In genomic region chr7:39609462-39610149, GRCh38 we compare ENCODE assay signal across 8 cellular contexts. TPM values are rescaled to one million over a fixed set of nuclear protein-coding genes. Genes with fewer than 3 reads are reported as not detected.
DNase-seq lines count a peak whose midpoint lies in the region; ATAC-seq and TF ChIP-seq lines count a peak whose summit lies in the region.

No MANE protein-coding gene starts in this region.

- H3K79me2 ChIP-seq in SK-N-SH (ENCODE audit: insufficient read depth) (no peaks in the 10 kb centered on the region), neural progenitor cell (ENCODE audit: low read depth) (no peaks in the 10 kb centered on the region)

- peak overlapping the region; percentile 64 for H3K4me2 ChIP-seq in SK-N-SH
- peak overlapping the region; percentile 69 for H3K4me2 ChIP-seq in neural progenitor cell

- peak; percentile 73 for ATAC-seq in GM18868 (IDR thresholded peaks at IDR 0.05; ENCODE audit: unreplicated experiment)
- ATAC-seq in HG02973 (IDR thresholded peaks at IDR 0.05; ENCODE audit: unreplicated experiment) = no peak

- H3K36me3 Mint-ChIP-seq in neural progenitor cell = no peaks in the 10 kb centered on the region

- WGBS in SK-N-SH (ENCODE audit: low lambda C conversion rate) = 39% methylated on average over 30 of the region's 38 CpGs

- peaks cover 10% of the 10 kb centered on the region for H3K27me3 Mint-ChIP-seq in neural progenitor cell (ENCODE audit: insufficient read depth, low read depth)

- TF ChIP-seq EP300 in SK-N-SH (IDR thresholded peaks at IDR 0.05; ENCODE audit: borderline replicate concordance in 1 of 2, low read depth in 1 of 2, low read length in 1 of 2) = no peak; a peak in 1 of 4 replicates

- H3K4me3 Mint-ChIP-seq in neural progenitor cell = peak overlapping the region; percentile 59

- CTCF ChIA-PET in SK-N-SH (lab: Yijun Ruan, JAX) = interaction anchor here (0.9 to 3.1 kb wide), 8 partner anchors 9 to 141 kb away, joined by 3 to 16 read pairs (median 4); no protein-coding TSS in a partner anchor

- H3K9me3 Mint-ChIP-seq in neural progenitor cell = no peaks in the 10 kb centered on the region

- H3K36me3 ChIP-seq in SK-N-SH (replicated peaks in 1 of 2; ENCODE audit: control insufficient read depth in 1 of 2, insufficient read depth in 2 of 2, low read length in 1 of 2) = no peaks in the 10 kb centered on the region
- H3K36me3 ChIP-seq in neural progenitor cell = no peaks in the 10 kb centered on the region

- TF ChIP-seq CTCF in SK-N-SH (IDR thresholded peaks at IDR 0.05) = peak; percentile 25
- TF ChIP-seq CTCF in epithelial cell of proximal tubule (conservative IDR thresholded peaks at IDR 0.05; ENCODE audit: low read depth, low read length) = no peak
- peak; percentile 46 for TF ChIP-seq CTCF in neural progenitor cell (IDR thresholded peaks at IDR 0.05)

- H3K4me3 ChIP-seq in SK-N-SH (ENCODE audit: low read depth in 2 of 2, low read length in 1 of 2) (peak overlapping the region; percentile 7 to 34; a peak in 2 of 4 replicates), epithelial cell of proximal tubule (ENCODE audit: low read depth, low read length) (peak overlapping the region; percentile 30), neural progenitor cell (peak overlapping the region; percentile 34)

- H3F3A ChIP-seq in SK-N-SH (replicated peaks; ENCODE audit: insufficient read depth) (peaks cover 25% of the 10 kb centered on the region), neural progenitor cell (ENCODE audit: low read depth) (no peaks in the 10 kb centered on the region)

- peaks cover 8% of the 10 kb centered on the region for H3K4me1 Mint-ChIP-seq in neural progenitor cell

- peak; percentile 85 for DNase-seq in SK-N-SH
- DNase-seq in epithelial cell of proximal tubule (ENCODE audit: low read depth) = no peak
- DNase-seq in neural progenitor cell (ENCODE audit: low spot score) = peak; percentile 72
- DNase-seq in NCI-H146 treated with DMSO at 0.1 percent for 48 hours (lab: John Stamatoyannopoulos, UW; ENCODE audit: unreplicated experiment) = no peak
- no peak for DNase-seq in NCI-H1436 treated with DMSO at 0.1 percent for 48 hours (lab: John Stamatoyannopoulos, UW)
- no peak for DNase-seq in MV-4-11 (lab: John Stamatoyannopoulos, UW)

- no peak for TF ChIP-seq RAD21 in SK-N-SH (IDR thresholded peaks at IDR 0.05; ENCODE audit: low read length)

- H3K27ac Mint-ChIP-seq in neural progenitor cell = peak overlapping the region; percentile 59

- H4K20me1 ChIP-seq in SK-N-SH (ENCODE audit: insufficient read depth) (no peaks in the 10 kb centered on the region), neural progenitor cell (ENCODE audit: low read depth) (no peaks in the 10 kb centered on the region)

- H3K9ac ChIP-seq in SK-N-SH (peak overlapping the region; percentile 62), neural progenitor cell (no peak overlapping the region)

- H2AFZ ChIP-seq in SK-N-SH (ENCODE audit: low read depth) = peak overlapping the region; percentile 79
- peak overlapping the region; percentile 82 for H2AFZ ChIP-seq in neural progenitor cell (replicated peaks)

- H3K9me3 ChIP-seq in SK-N-SH (no peaks in the 10 kb centered on the region), neural progenitor cell (ENCODE audit: low read depth) (no peaks in the 10 kb centered on the region)

- H3K4me1 ChIP-seq in SK-N-SH (ENCODE audit: control insufficient read depth in 1 of 2, insufficient read depth in 2 of 2, low read depth in 1 of 2, low read length in 1 of 2) = peaks cover 20 to 34% of the 10 kb centered on the region in 2 experiments; a peak in 3 of 4 replicates
- H3K4me1 ChIP-seq in neural progenitor cell = no peaks in the 10 kb centered on the region

- H3K9me2 ChIP-seq in SK-N-SH = no peaks in the 10 kb centered on the region

- H3K27ac ChIP-seq in SK-N-SH (ENCODE audit: low read depth in 2 of 2, low read length in 1 of 2) = peak overlapping the region; percentile 62 to 91
- H3K27ac ChIP-seq in neural progenitor cell = no peak overlapping the region

- POLR2A ChIA-PET in SK-N-SH (lab: Yijun Ruan, JAX) = interaction anchor here (0.6 to 2.3 kb wide), 6 partner anchors 12 to 124 kb away, joined by 3 to 15 read pairs (median 3); partner anchors contain the start of genes RALA and YAE1

- H3K27me3 ChIP-seq in SK-N-SH (ENCODE audit: insufficient read depth) = no peaks in the 10 kb centered on the region
- H3K27me3 ChIP-seq in neural progenitor cell = peaks cover 26% of the 10 kb centered on the region

TF ChIP-seq in SK-N-SH, 30 proteins besides CTCF, POLR2A, EP300 and RAD21:
- no peak; the same call in 1 of the 2 replicates for TF ChIP-seq PBX3 (IDR thresholded peaks at IDR 0.05)
- no peak for TF ChIP-seq JUND (IDR thresholded peaks at IDR 0.05)
- no peak for TF ChIP-seq USF1 (IDR thresholded peaks at IDR 0.05; ENCODE audit: borderline replicate concordance, low read depth)
- TF ChIP-seq MXI1 (IDR thresholded peaks at IDR 0.05; ENCODE audit: low read depth, low read length) = peak; percentile 21; the same call in 1 of the 2 replicates
- no peak for TF ChIP-seq MEF2A (IDR thresholded peaks at IDR 0.05; ENCODE audit: borderline replicate concordance, low read depth)
- TF ChIP-seq FOXJ3 (CRISPR knock-in tag; IDR thresholded peaks at IDR 0.05) = no peak
- TF ChIP-seq SIN3A (IDR thresholded peaks at IDR 0.05; ENCODE audit: borderline replicate concordance, low read depth, low read length) = no peak
- no peak for TF ChIP-seq TEAD4 (IDR thresholded peaks at IDR 0.05; ENCODE audit: borderline replicate concordance, insufficient read depth)
- TF ChIP-seq NFIC (IDR thresholded peaks at IDR 0.05; ENCODE audit: borderline replicate concordance) = no peak
- peak; percentile 9; the same call in 1 of the 2 replicates for TF ChIP-seq FOXM1 (IDR thresholded peaks at IDR 0.05; ENCODE audit: low read depth)
- TF ChIP-seq POLR2AphosphoS5 (IDR thresholded peaks at IDR 0.05; ENCODE audit: low read depth, low read length) = no peak

RNA-seq across cellular contexts. Expression of gene RALA, which starts 13.8 kb away (rescaled TPM):
- 29.0 and 37.4 TPM in 2 replicates for polyA plus RNA-seq in SK-N-SH (2012; rRNA removed)
- 44.9 and 56.9 TPM in 2 replicates for polyA plus RNA-seq in SK-N-SH (2012; cell fraction: cytosol; rRNA removed)
- 10.1 and 17.6 TPM in 2 replicates for polyA plus RNA-seq in SK-N-SH (2012; cell fraction: nucleus; rRNA removed)
- total RNA-seq in epithelial cell of proximal tubule (23.8 and 24.2 TPM in 2 replicates), neural progenitor cell (ENCODE audit: low replicate concordance) (34.2 and 59.5 TPM in 2 replicates)

RNA-seq across cellular contexts. Expression of gene YAE1, which starts 43.4 kb away (rescaled TPM):
- polyA plus RNA-seq in SK-N-SH (2012; rRNA removed) = 30.7 and 39.8 TPM in 2 replicates
- 42.8 and 60.8 TPM in 2 replicates for polyA plus RNA-seq in SK-N-SH (2012; cell fraction: cytosol; rRNA removed)
- polyA plus RNA-seq in SK-N-SH (2012; cell fraction: nucleus; rRNA removed) = 21.6 and 31.7 TPM in 2 replicates
- total RNA-seq in epithelial cell of proximal tubule (20.5 and 20.9 TPM in 2 replicates), neural progenitor cell (ENCODE audit: low replicate concordance) (33.6 and 79.3 TPM in 2 replicates)

Comparison
In these comparisons a context has a peak if more than half of its experiments do, and no peak if none do; other contexts are left out.
1. DNase-seq: peak in SK-N-SH (single experiment) and neural progenitor cell (single experiment); none in epithelial cell of proximal tubule (single experiment), NCI-H146 treated with DMSO at 0.1 percent for 48 hours (single experiment), NCI-H1436 treated with DMSO at 0.1 percent for 48 hours (single experiment) and MV-4-11 (single experiment).
2. Peak in every context shown above with its lines, with median percentiles within 50 percentile points of each other: H3K4me3 ChIP-seq.